ENCODE assay signal across 10 cellular contexts in the genomic region with DNA sequence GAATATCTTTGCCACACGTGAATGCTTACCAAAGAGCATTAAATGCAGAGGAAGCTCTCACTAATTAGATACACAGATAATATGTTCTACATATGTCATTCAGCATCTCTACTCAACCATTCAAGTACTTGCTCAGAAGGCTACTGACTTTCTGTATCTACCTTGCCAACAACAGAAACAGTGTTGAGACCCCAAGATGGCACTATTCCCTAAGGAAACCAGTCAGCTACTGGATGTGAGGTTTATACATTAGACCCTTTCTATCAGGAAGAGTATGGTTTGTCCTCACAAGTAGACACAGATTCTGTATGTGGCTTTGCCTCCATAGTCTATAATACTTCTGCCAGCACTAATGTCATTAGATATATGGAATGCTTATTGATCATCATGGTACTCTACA.
DNase-seq lines count a peak whose midpoint lies in the region; ATAC-seq, FAIRE-seq and TF ChIP-seq lines count a peak whose summit lies in the region.
"Had no signal": no experiment of that assay in that cellular context is flagged by ENCODE, and none has a peak within 500 bp of the region (broad histone marks: within the 10 kb centered on the region; RNA-seq: fewer than 3 reads in every experiment).

No MANE protein-coding gene starts in this region.

- H3K36me3 ChIP-seq in WERI-Rb-1: no peaks in the 10 kb centered on the region

- no peaks in the 10 kb centered on the region for H3K9me3 ChIP-seq in WERI-Rb-1 (ENCODE audit: severe bottlenecking)

- FAIRE-seq in D721Med (lab: Jason Lieb, UNC): no peak

- no peak overlapping the region for H3K4me3 ChIP-seq in WERI-Rb-1 (ENCODE audit: low read depth, low read length)

- ATAC-seq in HG02588 (IDR thresholded peaks at IDR 0.05; ENCODE audit: unreplicated experiment) (no peak), HG02623 (IDR thresholded peaks at IDR 0.05; ENCODE audit: unreplicated experiment) (no peak), HG02759 (IDR thresholded peaks at IDR 0.05; ENCODE audit: unreplicated experiment) (no peak)

- no peak overlapping the region for H3K27ac ChIP-seq in WERI-Rb-1

- TF ChIP-seq CTCF in D721Med (IDR thresholded peaks at IDR 0.05; ENCODE audit: insufficient read depth, missing control alignments): peak; percentile 58
- TF ChIP-seq CTCF in WERI-Rb-1 (IDR thresholded peaks at IDR 0.05; ENCODE audit: low read depth, low read length): peak; percentile 22; the same call in 1 of the 2 replicates

- no peaks in the 10 kb centered on the region for H3K27me3 ChIP-seq in WERI-Rb-1 (ENCODE audit: insufficient read depth, low read depth, severe bottlenecking)

- in situ Hi-C loops in KBM-7 (cut with MboI; ENCODE audit: low pct_unique_long_range_greater_than_20kb, low sequenced_read_pairs): no loop called here

- no peak for DNase-seq in D721Med (ENCODE audit: insufficient read length, low spot score)
- peak; percentile 13 for DNase-seq in KBM-7
- DNase-seq in WERI-Rb-1: peak; percentile 18
- peak; percentile 21 for DNase-seq in iPS-NIHi7 (ENCODE audit: extremely low spot score)
- no peak for DNase-seq in GM19238 (ENCODE audit: insufficient read length, low spot score)
- DNase-seq: activated CD4-positive, alpha-beta T cell treated with anti-CD3 and anti-CD28 coated beads for 48 hours; midbrain had no signal

Comparison
In these comparisons a context has a peak if more than half of its experiments do, and no peak if none do; other contexts are left out.
1. DNase-seq: peak in KBM-7 (single experiment), WERI-Rb-1 (single experiment) and iPS-NIHi7 (single experiment); none in D721Med (single experiment) and GM19238 (single experiment).